26 cellular contexts compared by ENCODE assay signal in the genomic region with DNA sequence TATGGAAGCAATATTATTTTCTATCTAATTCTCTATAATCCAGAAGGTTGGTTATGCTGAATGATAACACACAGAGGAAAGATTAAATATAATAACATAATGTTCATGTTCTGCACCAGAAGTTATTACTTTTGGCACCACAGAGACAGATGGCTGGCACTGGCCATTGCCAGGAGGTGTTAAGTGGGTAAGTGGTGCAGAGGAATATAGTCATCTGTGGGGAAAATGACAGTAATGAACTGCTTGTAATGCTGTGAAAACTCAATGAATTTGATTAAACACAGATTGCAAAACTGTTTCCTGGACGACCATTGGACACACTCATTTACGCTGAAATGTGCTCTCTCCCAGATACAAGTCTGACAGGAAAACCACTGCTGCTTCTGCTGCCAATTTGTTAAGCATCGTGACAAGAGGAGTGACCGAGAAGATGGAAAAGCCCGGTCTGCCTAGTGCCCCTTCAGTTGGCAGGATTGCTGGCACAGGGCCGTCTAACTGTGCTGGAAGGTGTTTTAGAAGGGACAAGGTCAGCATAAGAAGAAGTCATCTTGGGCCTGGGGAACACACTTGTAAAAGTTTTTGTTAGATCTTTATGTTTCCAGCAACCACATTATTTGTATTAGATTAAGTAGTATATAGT.
"Had no signal": no experiment of that assay in that cellular context is flagged by ENCODE, and none has a peak within 500 bp of the region (broad histone marks: within the 10 kb centered on the region; RNA-seq: fewer than 3 reads in every experiment).

No MANE protein-coding gene starts in this region.

- H3K4me1 ChIP-seq: Peyer's patch, SJSA1 had no signal

- H3K36me3 ChIP-seq: Peyer's patch, SJSA1 had no signal

- H3K9me3 ChIP-seq: Peyer's patch, SJSA1 had no signal

- DNase-seq: activated CD4-positive, alpha-beta T cell treated with anti-CD3 and anti-CD28 coated beads for 48 hours; activated CD4-positive, alpha-beta T cell treated with anti-CD3 and anti-CD28 coated beads, Interleukin-2, amount 50 U/mL, for 48 hours; activated CD4-positive, CD25-positive, alpha-beta regulatory T cell treated with anti-CD3 and anti-CD28 coated beads, Interleukin-2, amount 50 U/mL, for 72 hours; activated CD8-positive, alpha-beta memory T cell treated with anti-CD3 and anti-CD28 coated beads, Interleukin-2, amount 10 ng/mL, durations not matched to agents 7 days and 5 days; activated effector memory CD4-positive, alpha-beta T cell treated with Interleukin-2 at 50 U/mL for 16 hours; activated naive CD4-positive, alpha-beta T cell treated with anti-CD3 and anti-CD28 coated beads for 36 hours; activated T-cell treated with anti-CD3 and anti-CD28 coated beads, Interleukin-2, amount 50 U/mL, for 24 hours; IMR-90; Kasumi-1; KBM-7; NCI-H1105 treated with DMSO at 0.1 percent for 48 hours; NCI-H1436 treated with DMSO at 0.1 percent for 48 hours; NCI-H187; NCI-H2171; NCI-H2227 treated with DMSO at 0.1 percent for 48 hours; NCI-H446 treated with DMSO at 0.1 percent for 48 hours; NCI-H526; NCI-H82; Peyer's patch; SHP77; T-helper 17 cell; T-helper 9 cell had no signal

- H3K27me3 ChIP-seq: Peyer's patch, SJSA1 had no signal

- ATAC-seq: activated CD8-positive, alpha-beta memory T cell treated with anti-CD3 and anti-CD28 coated beads, Interleukin-2, amount 10 ng/mL, durations not matched to agents 7 days and 5 days; T-helper 17 cell; WTC11 had no signal

- H3K27ac ChIP-seq: Peyer's patch, RWPE1, SJSA1 had no signal

- FAIRE-seq: astrocyte had no signal

- H3K4me3 ChIP-seq: Peyer's patch, SJSA1 had no signal
